ENCODE assay signal across 13 cellular contexts in the genomic region with DNA sequence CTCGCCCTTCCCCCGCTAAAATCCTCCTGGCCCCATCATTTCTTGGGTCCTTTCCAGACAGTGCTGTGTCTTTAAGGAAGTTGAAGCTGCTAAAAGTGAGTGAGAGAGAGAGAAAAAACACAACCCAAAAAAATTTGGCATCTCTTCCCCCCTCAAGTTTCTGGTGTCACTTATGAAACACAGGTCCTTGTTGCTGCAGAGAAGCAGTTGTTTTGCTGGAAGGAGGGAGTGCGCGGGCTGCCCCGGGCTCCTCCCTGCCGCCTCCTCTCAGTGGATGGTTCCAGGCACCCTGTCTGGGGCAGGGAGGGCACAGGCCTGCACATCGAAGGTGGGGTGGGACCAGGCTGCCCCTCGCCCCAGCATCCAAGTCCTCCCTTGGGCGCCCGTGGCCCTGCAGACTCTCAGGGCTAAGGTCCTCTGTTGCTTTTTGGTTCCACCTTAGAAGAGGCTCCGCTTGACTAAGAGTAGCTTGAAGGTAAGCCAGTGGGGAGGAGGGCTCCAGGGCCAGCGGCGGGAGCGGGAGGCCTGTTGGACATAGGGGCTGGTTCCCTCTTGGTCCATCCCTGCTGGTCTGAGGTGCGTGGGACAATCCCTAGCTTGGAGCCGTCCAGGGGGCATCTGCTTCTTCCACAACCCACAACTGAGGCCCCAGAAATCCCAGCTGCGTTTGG. TPM values are rescaled to one million over a fixed set of nuclear protein-coding genes. Genes with fewer than 3 reads are reported as not detected.
A peak's percentile ranks its signal among the peaks of the same experiment; 100 is the strongest.
DNase-seq lines count a peak whose midpoint lies in the region; ATAC-seq and TF ChIP-seq lines count a peak whose summit lies in the region.
"Had no signal": no experiment of that assay in that cellular context is flagged by ENCODE, and none has a peak within 500 bp of the region (broad histone marks: within the 10 kb centered on the region; RNA-seq: fewer than 3 reads in every experiment).

A gene with protein sequence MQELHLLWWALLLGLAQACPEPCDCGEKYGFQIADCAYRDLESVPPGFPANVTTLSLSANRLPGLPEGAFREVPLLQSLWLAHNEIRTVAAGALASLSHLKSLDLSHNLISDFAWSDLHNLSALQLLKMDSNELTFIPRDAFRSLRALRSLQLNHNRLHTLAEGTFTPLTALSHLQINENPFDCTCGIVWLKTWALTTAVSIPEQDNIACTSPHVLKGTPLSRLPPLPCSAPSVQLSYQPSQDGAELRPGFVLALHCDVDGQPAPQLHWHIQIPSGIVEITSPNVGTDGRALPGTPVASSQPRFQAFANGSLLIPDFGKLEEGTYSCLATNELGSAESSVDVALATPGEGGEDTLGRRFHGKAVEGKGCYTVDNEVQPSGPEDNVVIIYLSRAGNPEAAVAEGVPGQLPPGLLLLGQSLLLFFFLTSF (plus strand): TSS at position 166 of the 671 bp plus-strand sequence. CDS start 1,149 bp downstream, outside the sequence.

- peak within 1 kb of the TSS in 3 of 4 donors; percentile 21 to 37 (median 35) for H3K4me3 ChIP-seq in upper lobe of left lung

- H3K9me3 ChIP-seq in upper lobe of left lung, result no peaks in the 10 kb centered on the region

- TF ChIP-seq POLR2A in upper lobe of left lung (IDR thresholded peaks at IDR 0.05), result no peak

- DNase-seq in DMS79 (lab: John Stamatoyannopoulos, UW) (peak; percentile 2), DMS79 treated with DMSO at 0.1 percent for 48 hours (lab: John Stamatoyannopoulos, UW) (no peak), fibroblast of peridontal ligament (ENCODE audit: extremely low read depth) (peak; percentile 78), myocyte (ENCODE audit: low read depth) (peak; percentile 32), upper lobe of left lung (peak in 1 of 2 donors; percentile 23), activated T-cell treated with anti-CD3 and anti-CD28 coated beads for 4 hours (no peak), UCSD-AML1 (lab: John Stamatoyannopoulos, UW; ENCODE audit: unreplicated experiment) (no peak)
- DNase-seq: HCEC 1CT; nucleus accumbens; stimulated activated naive CD8-positive, alpha-beta T cell treated with anti-CD3 and anti-CD28 coated beads, Interleukin-15, Interleukin-2, amounts not matched to agents 100 U/mL and 50 U/mL, for 24 hours had no signal

- H3K27me3 ChIP-seq in upper lobe of left lung, result no peaks in the 10 kb centered on the region

- peak within 1 kb of the TSS; percentile 16 to 80 (median 72) for H3K27ac ChIP-seq in upper lobe of left lung
- H3K27ac ChIP-seq: 22Rv1 had no signal

- no peak for TF ChIP-seq CTCF in upper lobe of left lung (IDR thresholded peaks at IDR 0.05)

- ATAC-seq in upper lobe of left lung (ENCODE audit: low FRiP score in 2 of 2), result peak; percentile 28 to 59
- ATAC-seq in GM18498 (IDR thresholded peaks at IDR 0.05; ENCODE audit: unreplicated experiment), result no peak
- ATAC-seq: stimulated activated naive CD8-positive, alpha-beta T cell treated with anti-CD3 and anti-CD28 coated beads, Interleukin-15, Interleukin-2, amounts not matched to agents 100 U/mL and 50 U/mL, for 24 hours had no signal

- peaks cover under 1 to 18% (median 7%) of the 10 kb centered on the region in 4 donors for H3K4me1 ChIP-seq in upper lobe of left lung

- H3K36me3 ChIP-seq in upper lobe of left lung, result no peaks in the 10 kb centered on the region

- 33 to 61% methylated on average over 5 to 17 of the region's 17 CpGs for WGBS in upper lobe of left lung, 2 donors

- TF ChIP-seq EP300 in upper lobe of left lung (IDR thresholded peaks at IDR 0.05), result no peak

RNA-seq across cellular contexts. Expression of the gene that starts here (rescaled TPM):
- total RNA-seq in myocyte (0.31 and 2.2 TPM in 2 replicates), upper lobe of left lung (10 to 100 TPM; 11.5 to 48.4 (median 21.3) TPM)
- polyA plus RNA-seq in myocyte (2012), result 3.6 TPM
- polyA plus RNA-seq: IgD-negative memory B cell had no signal

Comparison
In these comparisons a context has a peak if more than half of its experiments do, and no peak if none do; other contexts are left out.
1. DNase-seq: peak in DMS79 (single experiment), fibroblast of peridontal ligament (single experiment) and myocyte (single experiment); none in DMS79 treated with DMSO at 0.1 percent for 48 hours (single experiment), activated T-cell treated with anti-CD3 and anti-CD28 coated beads for 4 hours (single experiment) and UCSD-AML1 (single experiment).